ENCODE assay signal across 8 cellular contexts in the genomic region with DNA sequence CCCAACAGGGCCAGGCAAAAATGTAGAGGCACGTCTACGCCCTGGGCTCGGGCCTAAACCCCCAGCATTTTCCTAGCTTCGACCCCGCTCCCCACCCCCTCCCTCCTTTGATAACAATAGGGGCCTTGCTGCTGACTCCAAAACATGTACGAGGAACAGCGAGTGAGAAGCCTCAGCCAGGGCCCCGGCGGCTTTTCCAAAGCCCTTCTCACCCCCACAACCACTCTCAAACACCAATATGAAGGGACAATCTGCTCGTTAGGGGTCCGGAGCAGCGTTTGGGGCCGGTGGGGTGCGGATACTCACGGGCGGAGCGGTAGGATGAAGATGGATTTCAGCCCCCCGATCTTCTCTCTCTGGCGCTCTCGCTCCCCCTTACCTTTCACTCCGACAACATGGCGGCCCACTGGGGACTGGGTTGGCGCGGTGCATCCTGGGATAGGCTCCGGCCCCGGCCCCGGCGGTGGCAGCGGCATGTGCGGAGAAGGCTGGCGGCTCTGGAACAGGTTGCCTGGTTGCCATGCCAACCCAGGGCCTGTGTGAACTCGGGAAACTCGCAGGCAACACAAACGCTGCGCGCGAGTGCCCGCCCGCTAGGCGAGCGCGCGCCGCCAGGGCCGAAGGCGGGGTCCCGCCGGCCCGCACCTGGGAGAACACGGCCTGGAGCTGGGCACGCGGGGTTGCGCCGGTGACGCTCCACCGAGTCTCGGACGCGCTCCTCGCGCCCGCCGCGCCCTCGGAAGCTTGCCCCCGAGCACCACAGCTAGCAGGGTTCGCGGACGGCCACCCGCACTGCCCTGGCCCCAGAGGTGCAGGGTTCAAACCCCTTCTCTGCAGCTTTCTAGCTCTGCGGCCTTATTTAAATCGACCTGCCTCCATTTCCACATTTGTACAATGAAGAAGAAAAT. TPM values are rescaled to one million over a fixed set of nuclear protein-coding genes. Genes with fewer than 3 reads are reported as not detected.
A peak's percentile ranks its signal among the peaks of the same experiment; 100 is the strongest.
DNase-seq lines count a peak whose midpoint lies in the region; ATAC-seq, FAIRE-seq and TF ChIP-seq lines count a peak whose summit lies in the region.

A gene with protein sequence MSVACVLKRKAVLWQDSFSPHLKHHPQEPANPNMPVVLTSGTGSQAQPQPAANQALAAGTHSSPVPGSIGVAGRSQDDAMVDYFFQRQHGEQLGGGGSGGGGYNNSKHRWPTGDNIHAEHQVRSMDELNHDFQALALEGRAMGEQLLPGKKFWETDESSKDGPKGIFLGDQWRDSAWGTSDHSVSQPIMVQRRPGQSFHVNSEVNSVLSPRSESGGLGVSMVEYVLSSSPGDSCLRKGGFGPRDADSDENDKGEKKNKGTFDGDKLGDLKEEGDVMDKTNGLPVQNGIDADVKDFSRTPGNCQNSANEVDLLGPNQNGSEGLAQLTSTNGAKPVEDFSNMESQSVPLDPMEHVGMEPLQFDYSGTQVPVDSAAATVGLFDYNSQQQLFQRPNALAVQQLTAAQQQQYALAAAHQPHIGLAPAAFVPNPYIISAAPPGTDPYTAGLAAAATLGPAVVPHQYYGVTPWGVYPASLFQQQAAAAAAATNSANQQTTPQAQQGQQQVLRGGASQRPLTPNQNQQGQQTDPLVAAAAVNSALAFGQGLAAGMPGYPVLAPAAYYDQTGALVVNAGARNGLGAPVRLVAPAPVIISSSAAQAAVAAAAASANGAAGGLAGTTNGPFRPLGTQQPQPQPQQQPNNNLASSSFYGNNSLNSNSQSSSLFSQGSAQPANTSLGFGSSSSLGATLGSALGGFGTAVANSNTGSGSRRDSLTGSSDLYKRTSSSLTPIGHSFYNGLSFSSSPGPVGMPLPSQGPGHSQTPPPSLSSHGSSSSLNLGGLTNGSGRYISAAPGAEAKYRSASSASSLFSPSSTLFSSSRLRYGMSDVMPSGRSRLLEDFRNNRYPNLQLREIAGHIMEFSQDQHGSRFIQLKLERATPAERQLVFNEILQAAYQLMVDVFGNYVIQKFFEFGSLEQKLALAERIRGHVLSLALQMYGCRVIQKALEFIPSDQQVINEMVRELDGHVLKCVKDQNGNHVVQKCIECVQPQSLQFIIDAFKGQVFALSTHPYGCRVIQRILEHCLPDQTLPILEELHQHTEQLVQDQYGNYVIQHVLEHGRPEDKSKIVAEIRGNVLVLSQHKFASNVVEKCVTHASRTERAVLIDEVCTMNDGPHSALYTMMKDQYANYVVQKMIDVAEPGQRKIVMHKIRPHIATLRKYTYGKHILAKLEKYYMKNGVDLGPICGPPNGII (minus strand): TSS at position 408 of the 908 bp plus-strand sequence. CDS start 6,151 bp downstream, outside the sequence.

- peaks cover 7% of the 10 kb centered on the region in 2 donors for H3K4me1 ChIP-seq in kidney (ENCODE audit: control insufficient read depth in 1 of 2, insufficient read depth in 1 of 2, low read depth in 1 of 2, low read length in 2 of 2)

- peak within 1 kb of the TSS; percentile 92 for H3K4me3 ChIP-seq in AG10803 (ENCODE audit: low read length)
- peak within 1 kb of the TSS; percentile 77 to 95 for H3K4me3 ChIP-seq in kidney (ENCODE audit: low read length in 2 of 2)

- H3K9me3 ChIP-seq in kidney (ENCODE audit: control insufficient read depth in 1 of 2, low read length in 2 of 2), result no peaks in the 10 kb centered on the region

- FAIRE-seq in kidney (lab: Jason Lieb, UNC), result no peak

- TF ChIP-seq CTCF in AG10803 (conservative IDR thresholded peaks at IDR 0.05; ENCODE audit: low read length) (no peak), kidney (IDR thresholded peaks at IDR 0.05; ENCODE audit: borderline replicate concordance, extremely low read depth, insufficient read depth) (no peak)

- peak; percentile 95 for ATAC-seq in GM19035 (IDR thresholded peaks at IDR 0.05; ENCODE audit: unreplicated experiment)
- ATAC-seq in HG03354 (IDR thresholded peaks at IDR 0.05; ENCODE audit: poor library complexity, severe bottlenecking, unreplicated experiment), result peak; percentile 94

- peak within 1 kb of the TSS; percentile 100 for H3K9ac ChIP-seq in kidney (ENCODE audit: low read length in 2 of 2)

- DNase-seq in AG10803 (ENCODE audit: low read depth) (peak; percentile 96), NCI-H446 treated with DMSO at 0.1 percent for 48 hours (lab: John Stamatoyannopoulos, UW) (peak; percentile 96), cerebellar nuclear complex (lab: John Stamatoyannopoulos, UW) (peak; percentile 67 to 88), kidney (peak; percentile 99)
- peak; percentile 98 for DNase-seq in activated CD4-positive, CD25-positive, alpha-beta regulatory T cell treated with anti-CD3 and anti-CD28 coated beads, Interleukin-2, amount 50 U/mL, for 72 hours
- peak; percentile 100 for DNase-seq in stimulated activated CD4-positive, alpha-beta T cell treated with anti-CD3 and anti-CD28 coated beads, Interleukin-15, amount 100 ng/mL, for 24 hours

- intact Hi-C loops in kidney (cut with DNase I), result no loop called here

- H3K27ac ChIP-seq in kidney (ENCODE audit: low read depth in 2 of 2, low read length in 2 of 2), result peak within 1 kb of the TSS; percentile 97 to 98

- no peaks in the 10 kb centered on the region for H3K36me3 ChIP-seq in kidney (ENCODE audit: control insufficient read depth in 1 of 2, insufficient read depth in 2 of 2, low read length in 2 of 2)

RNA-seq across cellular contexts. Expression of the gene that starts here (rescaled TPM):
- 150 TPM for total RNA-seq in kidney
- polyA plus RNA-seq in kidney (ENCODE audit: insufficient read depth, low read depth, low replicate concordance), result 19.1 TPM

Comparison
In these comparisons a context has a peak if more than half of its experiments do, and no peak if none do; other contexts are left out.
1. Peak in every context shown above with its lines: DNase-seq, ATAC-seq, H3K4me3 ChIP-seq and H3K27ac ChIP-seq.